ENCODE assay signal across 2 cellular contexts in genomic region chr17:81115749-81116464, GRCh38.
A peak's percentile ranks its signal among the peaks of the same experiment; 100 is the strongest.
TF ChIP-seq lines count a peak whose summit lies in the region.

No MANE protein-coding gene starts in this region.

TF ChIP-seq in HepG2, 621 proteins besides CTCF, POLR2A, EP300 and RAD21:
- TF ChIP-seq ZBTB20 (CRISPR knock-in tag; IDR thresholded peaks at IDR 0.05; ENCODE audit: borderline replicate concordance, low read depth) = no peak
- TF ChIP-seq, protein P1, sequence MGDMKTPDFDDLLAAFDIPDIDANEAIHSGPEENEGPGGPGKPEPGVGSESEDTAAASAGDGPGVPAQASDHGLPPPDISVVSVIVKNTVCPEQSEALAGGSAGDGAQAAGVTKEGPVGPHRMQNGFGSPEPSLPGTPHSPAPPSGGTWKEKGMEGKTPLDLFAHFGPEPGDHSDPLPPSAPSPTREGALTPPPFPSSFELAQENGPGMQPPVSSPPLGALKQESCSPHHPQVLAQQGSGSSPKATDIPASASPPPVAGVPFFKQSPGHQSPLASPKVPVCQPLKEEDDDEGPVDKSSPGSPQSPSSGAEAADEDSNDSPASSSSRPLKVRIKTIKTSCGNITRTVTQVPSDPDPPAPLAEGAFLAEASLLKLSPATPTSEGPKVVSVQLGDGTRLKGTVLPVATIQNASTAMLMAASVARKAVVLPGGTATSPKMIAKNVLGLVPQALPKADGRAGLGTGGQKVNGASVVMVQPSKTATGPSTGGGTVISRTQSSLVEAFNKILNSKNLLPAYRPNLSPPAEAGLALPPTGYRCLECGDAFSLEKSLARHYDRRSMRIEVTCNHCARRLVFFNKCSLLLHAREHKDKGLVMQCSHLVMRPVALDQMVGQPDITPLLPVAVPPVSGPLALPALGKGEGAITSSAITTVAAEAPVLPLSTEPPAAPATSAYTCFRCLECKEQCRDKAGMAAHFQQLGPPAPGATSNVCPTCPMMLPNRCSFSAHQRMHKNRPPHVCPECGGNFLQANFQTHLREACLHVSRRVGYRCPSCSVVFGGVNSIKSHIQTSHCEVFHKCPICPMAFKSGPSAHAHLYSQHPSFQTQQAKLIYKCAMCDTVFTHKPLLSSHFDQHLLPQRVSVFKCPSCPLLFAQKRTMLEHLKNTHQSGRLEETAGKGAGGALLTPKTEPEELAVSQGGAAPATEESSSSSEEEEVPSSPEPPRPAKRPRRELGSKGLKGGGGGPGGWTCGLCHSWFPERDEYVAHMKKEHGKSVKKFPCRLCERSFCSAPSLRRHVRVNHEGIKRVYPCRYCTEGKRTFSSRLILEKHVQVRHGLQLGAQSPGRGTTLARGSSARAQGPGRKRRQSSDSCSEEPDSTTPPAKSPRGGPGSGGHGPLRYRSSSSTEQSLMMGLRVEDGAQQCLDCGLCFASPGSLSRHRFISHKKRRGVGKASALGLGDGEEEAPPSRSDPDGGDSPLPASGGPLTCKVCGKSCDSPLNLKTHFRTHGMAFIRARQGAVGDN (CRISPR knock-in tag; IDR thresholded peaks at IDR 0.05) = 0 out of 2 replicates have a peak, but pooled peaks have one; percentile 0
TF ChIP-seq in HepG2: peak in this region for 1.

TF ChIP-seq in liver, 16 proteins besides CTCF, POLR2A, EP300 and RAD21:
- TF ChIP-seq TAF1 (conservative IDR thresholded peaks at IDR 0.05) = no peak
